In genomic region chr15:57306305-57306943, GRCh38 we compare ENCODE assay signal across 8 cellular contexts.
A peak's percentile ranks its signal among the peaks of the same experiment; 100 is the strongest.
DNase-seq lines count a peak whose midpoint lies in the region; ATAC-seq and TF ChIP-seq lines count a peak whose summit lies in the region.

No MANE protein-coding gene starts in this region.

- H3K9me3 ChIP-seq in Caco-2 (no peaks in the 10 kb centered on the region), SJSA1 (replicated peaks) (no peaks in the 10 kb centered on the region), osteoblast (ENCODE audit: low read depth, low read length) (no peaks in the 10 kb centered on the region), testis (no peaks in the 10 kb centered on the region)

- H3K36me3 Mint-ChIP-seq in Caco-2 (ENCODE audit: insufficient read depth, unreplicated experiment) = no peaks in the 10 kb centered on the region
- H3K36me3 Mint-ChIP-seq in activated naive CD4-positive, alpha-beta T cell treated with anti-CD3 and anti-CD28 coated beads for 36 hours (ENCODE audit: low read depth) = no peaks in the 10 kb centered on the region
- no peaks in the 10 kb centered on the region for H3K36me3 Mint-ChIP-seq in glutamatergic neuron (ENCODE audit: unreplicated experiment)

- H3K4me3 Mint-ChIP-seq in Caco-2 (ENCODE audit: unreplicated experiment) (no peak overlapping the region), glutamatergic neuron (ENCODE audit: unreplicated experiment) (peak overlapping the region; percentile 89)
- peak overlapping the region; percentile 54 for H3K4me3 Mint-ChIP-seq in activated naive CD4-positive, alpha-beta T cell treated with anti-CD3 and anti-CD28 coated beads for 36 hours

- H3K36me3 ChIP-seq in Caco-2 (ENCODE audit: control insufficient read depth, insufficient read depth, low read length) (no peaks in the 10 kb centered on the region), SJSA1 (no peaks in the 10 kb centered on the region), osteoblast (ENCODE audit: insufficient read depth, low read length) (no peaks in the 10 kb centered on the region), testis (ENCODE audit: low read depth, missing control alignments) (no peaks in the 10 kb centered on the region)

- DNase-seq in Caco-2 (peak in 1 of 2 experiments; percentile 62), LHCN-M2 (ENCODE audit: low read depth) (peak; percentile 74), SJSA1 (ENCODE audit: low read depth in 1 of 2, low spot score in 2 of 2) (peak; percentile 90 to 94), glutamatergic neuron (peak; percentile 98), osteoblast (ENCODE audit: insufficient read length, low spot score, missing footprints) (peak; percentile 98), testis (peak; percentile 92)
- DNase-seq in activated naive CD4-positive, alpha-beta T cell treated with anti-CD3 and anti-CD28 coated beads for 36 hours = peak; percentile 86

- POLR2A ChIA-PET in Caco-2 (lab: Charles Lee) = no interaction called here

- H3K4me1 Mint-ChIP-seq in Caco-2 (ENCODE audit: low read depth, unreplicated experiment) = peaks cover 15% of the 10 kb centered on the region
- H3K4me1 Mint-ChIP-seq in activated naive CD4-positive, alpha-beta T cell treated with anti-CD3 and anti-CD28 coated beads for 36 hours (ENCODE audit: low read depth) = peaks cover 3% of the 10 kb centered on the region
- H3K4me1 Mint-ChIP-seq in glutamatergic neuron (ENCODE audit: low read depth, unreplicated experiment) = peaks cover 16% of the 10 kb centered on the region

- H3K4me2 ChIP-seq in osteoblast (ENCODE audit: insufficient read depth, low read length) = peak overlapping the region; percentile 94

- BruUV-seq in Caco-2 (replicated peaks; lab: Mats Ljungman, UMichigan) = no TSS peak

- no peaks in the 10 kb centered on the region for H3K79me2 ChIP-seq in osteoblast (ENCODE audit: insufficient read depth, low read length)

- H3K9me3 Mint-ChIP-seq in Caco-2 (ENCODE audit: unreplicated experiment) (no peaks in the 10 kb centered on the region), glutamatergic neuron (ENCODE audit: unreplicated experiment) (peaks cover 6% of the 10 kb centered on the region)
- H3K9me3 Mint-ChIP-seq in activated naive CD4-positive, alpha-beta T cell treated with anti-CD3 and anti-CD28 coated beads for 36 hours = no peaks in the 10 kb centered on the region

- WGBS in testis, 2 donors = 0 to 2% methylated on average over 32 to 42 of the region's 42 CpGs

- H2AFZ ChIP-seq in osteoblast (ENCODE audit: low read length) = peak overlapping the region; percentile 95

- H3K27ac ChIP-seq in SJSA1 (peak overlapping the region; percentile 60), osteoblast (ENCODE audit: low read depth, low read length) (peak overlapping the region; percentile 74), testis (no peak overlapping the region)

- H3K27ac Mint-ChIP-seq in Caco-2 (ENCODE audit: unreplicated experiment) = no peak overlapping the region
- H3K27ac Mint-ChIP-seq in activated naive CD4-positive, alpha-beta T cell treated with anti-CD3 and anti-CD28 coated beads for 36 hours = no peak overlapping the region
- peak overlapping the region; percentile 97 for H3K27ac Mint-ChIP-seq in glutamatergic neuron (ENCODE audit: unreplicated experiment)

- no peaks in the 10 kb centered on the region for H3K27me3 ChIP-seq in Caco-2 (replicated peaks; ENCODE audit: control insufficient read depth, insufficient read depth, low read length)
- H3K27me3 ChIP-seq in SJSA1 (replicated peaks) = no peaks in the 10 kb centered on the region
- no peaks in the 10 kb centered on the region for H3K27me3 ChIP-seq in osteoblast (ENCODE audit: insufficient read depth, low read length)
- H3K27me3 ChIP-seq in testis = no peaks in the 10 kb centered on the region

- no peak for TF ChIP-seq POLR2A in testis (IDR thresholded peaks at IDR 0.05)

- H3K27me3 Mint-ChIP-seq in Caco-2 (ENCODE audit: insufficient read depth, unreplicated experiment) (no peaks in the 10 kb centered on the region), glutamatergic neuron (ENCODE audit: unreplicated experiment) (peaks cover 2% of the 10 kb centered on the region)
- peaks cover 7% of the 10 kb centered on the region for H3K27me3 Mint-ChIP-seq in activated naive CD4-positive, alpha-beta T cell treated with anti-CD3 and anti-CD28 coated beads for 36 hours (ENCODE audit: low read depth)

- peak; percentile 75 for ATAC-seq in GM21528 (IDR thresholded peaks at IDR 0.05; ENCODE audit: low FRiP score, unreplicated experiment)

- intact Hi-C loops in Caco-2 (cut with micrococcal nuclease; ENCODE audit: unreplicated experiment) = loop anchor here (10.0 kb wide), 1 partner anchor 812 kb away; no protein-coding TSS in a partner anchor
- intact Hi-C loops in activated naive CD4-positive, alpha-beta T cell treated with anti-CD3 and anti-CD28 coated beads for 36 hours (cut with micrococcal nuclease) = loop anchor here (1.0 to 2.0 kb wide), 5 partner anchors 160 to 815 kb away; partner anchors contain the start of gene TCF12
- intact Hi-C loops in testis (cut with DNase I; ENCODE audit: low total_unique reads) = no loop called here

- TF ChIP-seq CTCF in Caco-2 (IDR thresholded peaks at IDR 0.05; ENCODE audit: insufficient read depth in 1 of 2, low read depth in 1 of 2, low read length in 1 of 2, severe bottlenecking in 1 of 2, unreplicated experiment in 1 of 2) (peak; percentile 8 to 39), glutamatergic neuron (IDR thresholded peaks at IDR 0.05; ENCODE audit: partially characterized antibody, unreplicated experiment) (peak; percentile 84), osteoblast (IDR thresholded peaks at IDR 0.05; ENCODE audit: extremely low read depth, low read depth, low read length) (peak; percentile 77), testis (IDR thresholded peaks at IDR 0.05) (peak; percentile 78 to 84 (median 79))

- CTCF ChIA-PET in Caco-2 (lab: Charles Lee) = no interaction called here
- CTCF ChIA-PET in activated naive CD4-positive, alpha-beta T cell treated with anti-CD3 and anti-CD28 coated beads for 36 hours (lab: Charles Lee) = interaction anchor here (0.6 to 2.9 kb wide), 28 partner anchors 9 to 815 kb away, joined by 3 to 30 read pairs (median 3); no protein-coding TSS in a partner anchor

- H3K4me1 ChIP-seq in Caco-2 (peaks cover 15% of the 10 kb centered on the region), SJSA1 (replicated peaks) (peaks cover 17% of the 10 kb centered on the region), osteoblast (ENCODE audit: insufficient read depth, low read length) (peaks cover 13% of the 10 kb centered on the region), testis (no peaks in the 10 kb centered on the region)

- no peak overlapping the region for H3K4me3 ChIP-seq in Caco-2 (ENCODE audit: low read depth, low read length)
- peak overlapping the region; percentile 42 for H3K4me3 ChIP-seq in SJSA1
- peak overlapping the region; percentile 78 for H3K4me3 ChIP-seq in osteoblast (ENCODE audit: insufficient read depth, low read length)
- H3K4me3 ChIP-seq in testis = peak overlapping the region; percentile 55 to 58

- H4K20me1 ChIP-seq in osteoblast (ENCODE audit: insufficient read depth, low read length) = no peaks in the 10 kb centered on the region

Comparison
In these comparisons a context has a peak if more than half of its experiments do, and no peak if none do; other contexts are left out.
1. CTCF ChIP-seq: peak in every context shown above with its lines; median percentile 84 in glutamatergic neuron; 79 in testis; 77 in osteoblast; 24 in Caco-2.
2. H3K27ac ChIP-seq: peak in SJSA1 (single experiment) and osteoblast (single experiment); none in testis (0 of 2).